In the genomic region with DNA sequence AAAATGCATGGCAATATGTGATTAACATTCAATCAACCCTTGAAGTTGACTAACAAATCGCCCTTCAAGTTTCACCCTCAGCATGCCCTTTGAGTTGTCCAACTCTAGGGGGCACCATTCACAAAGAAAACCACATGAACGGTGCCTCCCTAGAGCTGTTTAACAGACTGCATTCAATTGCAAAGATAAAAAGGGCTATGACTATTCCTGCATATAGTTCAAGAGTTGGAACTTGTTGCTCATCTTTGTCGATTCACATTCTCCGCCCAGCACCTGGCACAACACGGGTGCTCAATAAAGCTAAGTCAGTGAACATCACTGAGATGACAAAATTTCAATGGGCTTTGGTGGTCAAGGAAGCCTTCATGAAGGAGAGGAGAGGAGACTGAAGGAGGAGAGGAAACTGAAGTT, we compare ENCODE assay signal across 8 cellular contexts.
A peak's percentile ranks its signal among the peaks of the same experiment; 100 is the strongest.
DNase-seq lines count a peak whose midpoint lies in the region; ATAC-seq and TF ChIP-seq lines count a peak whose summit lies in the region.

No MANE protein-coding gene starts in this region.

- ATAC-seq in HG02884 (IDR thresholded peaks at IDR 0.05; ENCODE audit: unreplicated experiment), result no peak

- H2AFZ ChIP-seq in osteoblast (ENCODE audit: low read length), result no peak overlapping the region

- no peak overlapping the region for H3K4me3 ChIP-seq in esophagus muscularis mucosa
- no peak overlapping the region for H3K4me3 ChIP-seq in osteoblast (ENCODE audit: insufficient read depth, low read length)

- WGBS in esophagus muscularis mucosa, result 58% methylated on average over 5 of the region's 5 CpGs

- H3K36me3 ChIP-seq in esophagus muscularis mucosa (no peaks in the 10 kb centered on the region), osteoblast (ENCODE audit: insufficient read depth, low read length) (no peaks in the 10 kb centered on the region)

- intact Hi-C loops in esophagus muscularis mucosa (cut with DNase I), result no loop called here

- TF ChIP-seq EP300 in esophagus muscularis mucosa (IDR thresholded peaks at IDR 0.05), result no peak

- peaks cover 0 to 8% (median 0%) of the 10 kb centered on the region in 4 donors for H3K27me3 ChIP-seq in esophagus muscularis mucosa
- H3K27me3 ChIP-seq in osteoblast (ENCODE audit: insufficient read depth, low read length), result peaks cover 19% of the 10 kb centered on the region

- H3K4me1 ChIP-seq in esophagus muscularis mucosa (no peaks in the 10 kb centered on the region), osteoblast (ENCODE audit: insufficient read depth, low read length) (no peaks in the 10 kb centered on the region)

- no peaks in the 10 kb centered on the region for H4K20me1 ChIP-seq in osteoblast (ENCODE audit: insufficient read depth, low read length)

- TF ChIP-seq POLR2A in esophagus muscularis mucosa (IDR thresholded peaks at IDR 0.05; ENCODE audit: low read depth), result no peak

- no peaks in the 10 kb centered on the region for H3K9me3 ChIP-seq in esophagus muscularis mucosa
- no peaks in the 10 kb centered on the region for H3K9me3 ChIP-seq in osteoblast (ENCODE audit: low read depth, low read length)

- H3K27ac ChIP-seq in esophagus muscularis mucosa (replicated peaks in 1 of 4) (no peak overlapping the region), osteoblast (ENCODE audit: low read depth, low read length) (no peak overlapping the region)

- TF ChIP-seq CTCF in esophagus muscularis mucosa (IDR thresholded peaks at IDR 0.05), result peak in 2 of 3 experiments; percentile 11 to 28
- TF ChIP-seq CTCF in osteoblast (IDR thresholded peaks at IDR 0.05; ENCODE audit: extremely low read depth, low read depth, low read length), result peak; percentile 63

- no peak overlapping the region for H3K4me2 ChIP-seq in osteoblast (ENCODE audit: insufficient read depth, low read length)

- DNase-seq in NCI-H526 (lab: John Stamatoyannopoulos, UW) (peak; percentile 12 to 63), NCI-H526 treated with DMSO at 0.1 percent for 48 hours (lab: John Stamatoyannopoulos, UW) (no peak), HuH-7.5 (ENCODE audit: low spot score) (peak; percentile 31), SKM-1 (lab: John Stamatoyannopoulos, UW; ENCODE audit: unreplicated experiment) (peak; percentile 26), esophagus muscularis mucosa (ENCODE audit: extremely low spot score) (no peak), osteoblast (ENCODE audit: insufficient read length, low spot score, missing footprints) (no peak), activated gamma-delta T cell (lab: John Stamatoyannopoulos, UW) (no peak)

- no peaks in the 10 kb centered on the region for H3K79me2 ChIP-seq in osteoblast (ENCODE audit: insufficient read depth, low read length)

Comparison
In these comparisons a context has a peak if more than half of its experiments do, and no peak if none do; other contexts are left out.
1. DNase-seq: peak in NCI-H526 (2 of 2), HuH-7.5 (single experiment) and SKM-1 (single experiment); none in NCI-H526 treated with DMSO at 0.1 percent for 48 hours (single experiment), esophagus muscularis mucosa (single experiment), osteoblast (single experiment) and activated gamma-delta T cell (single experiment).